In genomic region chr6:53513056-53513455, GRCh38 we compare ENCODE assay signal across 22 cellular contexts. TPM values are rescaled to one million over a fixed set of nuclear protein-coding genes. Genes with fewer than 3 reads are reported as not detected.
A peak's percentile ranks its signal among the peaks of the same experiment; 100 is the strongest.
DNase-seq lines count a peak whose midpoint lies in the region; ATAC-seq, FAIRE-seq and TF ChIP-seq lines count a peak whose summit lies in the region.
"Had no signal": no experiment of that assay in that cellular context is flagged by ENCODE, and none has a peak within 500 bp of the region (broad histone marks: within the 10 kb centered on the region; RNA-seq: fewer than 3 reads in every experiment).

No MANE protein-coding gene starts in this region.

- no peak overlapping the region for H4K5ac ChIP-seq in mesendoderm (ENCODE audit: low read length)

- H2BK120ac ChIP-seq in mesendoderm (ENCODE audit: low read depth, low read length): no peak overlapping the region

- H3K27ac Mint-ChIP-seq in type B pancreatic cell: peak overlapping the region; percentile 46

- DNase-seq in left lobe of liver (ENCODE audit: low spot score): no peak
- no peak for DNase-seq in pancreas
- DNase-seq in type B pancreatic cell (ENCODE audit: extremely low spot score, unreplicated experiment): no peak
- DNase-seq in mesendoderm: no peak
- no peak for DNase-seq in MV-4-11 (lab: John Stamatoyannopoulos, UW)
- no peak for DNase-seq in NCI-H524 treated with DMSO at 0.1 percent for 48 hours (lab: John Stamatoyannopoulos, UW)
- DNase-seq: Caco-2; CD4-positive, alpha-beta memory T cell; DND-41; GM23248; KG1; NCI-H1105 treated with DMSO at 0.1 percent for 48 hours; NCI-H2029 treated with DMSO at 0.1 percent for 48 hours; NCI-H226; NCI-H510A treated with DMSO at 0.1 percent for 48 hours; NCI-H774; OCI-M1; SJCRH30 had no signal

- intact Hi-C loops in pancreas (cut with DNase I): no loop called here

- H3K9me3 ChIP-seq in pancreas: no peaks in the 10 kb centered on the region
- H3K9me3 ChIP-seq: Caco-2, HAP-1, SJCRH30 had no signal

- no peaks in the 10 kb centered on the region for H3K9me3 Mint-ChIP-seq in type B pancreatic cell
- H3K9me3 Mint-ChIP-seq: CD4-positive, alpha-beta memory T cell had no signal

- H3K4me3 Mint-ChIP-seq in type B pancreatic cell: no peak overlapping the region
- H3K4me3 Mint-ChIP-seq: CD4-positive, alpha-beta memory T cell had no signal

- H2BK15ac ChIP-seq in mesendoderm (replicated peaks; ENCODE audit: low read depth): no peak overlapping the region

- no peak overlapping the region for H3K4me2 ChIP-seq in mesendoderm (ENCODE audit: low read length)

- H3K27me3 ChIP-seq in pancreas (no peaks in the 10 kb centered on the region), mesendoderm (ENCODE audit: insufficient read depth, low read length, poor library complexity) (no peaks in the 10 kb centered on the region)
- H3K27me3 ChIP-seq: SJCRH30 had no signal

- peaks cover 32% of the 10 kb centered on the region for H3K36me3 Mint-ChIP-seq in type B pancreatic cell

- peak; percentile 22 for ATAC-seq in left lobe of liver
- ATAC-seq in pancreas: peak in 3 of 4 donors; percentile 40 to 74 (median 46)
- ATAC-seq: GM12878 had no signal

- H2BK5ac ChIP-seq in mesendoderm (ENCODE audit: low read length): no peak overlapping the region

- no peak overlapping the region for H3K9ac ChIP-seq in mesendoderm (ENCODE audit: low read length)
- H3K9ac ChIP-seq: GM23248 had no signal

- WGBS in pancreas, 2 donors: 33 to 35% methylated on average over 4 of the region's 4 CpGs
- no CpG with 5 or more reads among the region's 4 CpGs for WGBS in mesendoderm (ENCODE audit: extremely low coverage, insufficient coverage, low lambda C conversion rate)

- H3K4me1 ChIP-seq in pancreas: peaks cover 19 to 40% (median 22%) of the 10 kb centered on the region in 3 donors
- no peaks in the 10 kb centered on the region for H3K4me1 ChIP-seq in mesendoderm (ENCODE audit: control insufficient read depth, low read depth, low read length)
- H3K4me1 ChIP-seq: Caco-2, SJCRH30 had no signal

- no peaks in the 10 kb centered on the region for H3K27me3 Mint-ChIP-seq in type B pancreatic cell
- H3K27me3 Mint-ChIP-seq: CD4-positive, alpha-beta memory T cell had no signal

- H3K79me2 ChIP-seq in mesendoderm (ENCODE audit: control insufficient read depth, insufficient read depth, low read length): no peaks in the 10 kb centered on the region

- H3K4ac ChIP-seq in mesendoderm (ENCODE audit: low read depth, low read length): no peak overlapping the region

- no peak overlapping the region for H2AK5ac ChIP-seq in mesendoderm (ENCODE audit: low read length)

- H3K4me1 Mint-ChIP-seq in type B pancreatic cell (ENCODE audit: unreplicated experiment): peaks cover 3% of the 10 kb centered on the region
- H3K4me1 Mint-ChIP-seq: CD4-positive, alpha-beta memory T cell had no signal

- H3K23ac ChIP-seq in mesendoderm (ENCODE audit: low read length): no peak overlapping the region

- H3K18ac ChIP-seq in mesendoderm (ENCODE audit: low read length): no peak overlapping the region

- FAIRE-seq in pancreas (lab: Jason Lieb, UNC): no peak
- FAIRE-seq: GM12878, RCC 7860 had no signal

- no peak overlapping the region for H3K4me3 ChIP-seq in pancreas
- no peak overlapping the region for H3K4me3 ChIP-seq in mesendoderm (ENCODE audit: low read length)
- H3K4me3 ChIP-seq: GM12878, GM23248, HAP-1, SJCRH30 had no signal

- H3K27ac ChIP-seq in VCaP: peak overlapping the region; percentile 83
- peak overlapping the region in 3 of 4 donors; percentile 23 to 65 (median 57) for H3K27ac ChIP-seq in pancreas
- no peak overlapping the region for H3K27ac ChIP-seq in mesendoderm (ENCODE audit: low read depth, low read length)
- H3K27ac ChIP-seq: GM23248, SJCRH30 had no signal

- peaks cover 2% of the 10 kb centered on the region for H3K79me1 ChIP-seq in mesendoderm (ENCODE audit: low read length)

- peaks cover 0 to 10% (median 0%) of the 10 kb centered on the region in 3 donors for H3K36me3 ChIP-seq in pancreas
- no peaks in the 10 kb centered on the region for H3K36me3 ChIP-seq in mesendoderm (ENCODE audit: control insufficient read depth, insufficient read depth, low read length)
- H3K36me3 ChIP-seq: SJCRH30 had no signal

- no peak overlapping the region for H3K56ac ChIP-seq in mesendoderm (ENCODE audit: low read length)

- H4K8ac ChIP-seq in mesendoderm (ENCODE audit: low read depth, low read length): no peak overlapping the region

- TF ChIP-seq CTCF in VCaP (conservative IDR thresholded peaks at IDR 0.05): no peak
- no peak for TF ChIP-seq CTCF in pancreas (IDR thresholded peaks at IDR 0.05)
- no peak for TF ChIP-seq CTCF in type B pancreatic cell (conservative IDR thresholded peaks at IDR 0.05)

RNA-seq across cellular contexts. Expression of gene GCLC, which starts 31.8 kb away (rescaled TPM):
- 97.5 TPM for total RNA-seq in left lobe of liver
- total RNA-seq in pancreas: 10 to 100 TPM; 10.0 to 29.5 (median 18.0) TPM
- polyA plus RNA-seq in pancreas: 10 to 100 TPM in 1 of 2 donors, 1 to 10 TPM in 1; 5.9 to 10.4 TPM
- total RNA-seq in type B pancreatic cell (ENCODE audit: low replicate concordance): 54.6 and 123 TPM in 2 replicates
- 30.6 TPM for polyA plus RNA-seq in mesendoderm (2013, experiment 1 of 2)
- polyA plus RNA-seq in mesendoderm (2013, experiment 2 of 2): 30.7 TPM
